In genomic region chr1:109080441-109081082, GRCh38 we compare ENCODE assay signal across 1 cellular context.
TF ChIP-seq lines count a peak whose summit lies in the region.

No MANE protein-coding gene starts in this region.

TF ChIP-seq in A549, 52 proteins besides CTCF, POLR2A, EP300 and RAD21:
- TF ChIP-seq SMC3 (IDR thresholded peaks at IDR 0.05): no peak
- no peak for TF ChIP-seq HOXA7 (CRISPR knock-in tag; IDR thresholded peaks at IDR 0.05)
- TF ChIP-seq HES2 (IDR thresholded peaks at IDR 0.05): no peak
- TF ChIP-seq MAZ (IDR thresholded peaks at IDR 0.05; ENCODE audit: borderline replicate concordance, low read depth, low read length): no peak
- no peak for TF ChIP-seq ESRRA (IDR thresholded peaks at IDR 0.05; ENCODE audit: borderline replicate concordance, low read length)
- no peak for TF ChIP-seq POLR2AphosphoS2 (conservative IDR thresholded peaks at IDR 0.05; ENCODE audit: low read length)
- no peak for TF ChIP-seq ELK1 (IDR thresholded peaks at IDR 0.05; ENCODE audit: low read depth, low read length)
- no peak for TF ChIP-seq TP53 (CRISPR knock-in tag; IDR thresholded peaks at IDR 0.05)
- TF ChIP-seq MAX (IDR thresholded peaks at IDR 0.05): no peak
- no peak for TF ChIP-seq CBX8 (IDR thresholded peaks at IDR 0.05)
- no peak for TF ChIP-seq FOXS1 (CRISPR knock-in tag; IDR thresholded peaks at IDR 0.05)
- no peak for TF ChIP-seq NR3C1 (IDR thresholded peaks at IDR 0.05)
